Comparison of ENCODE assay signal across 1 cellular context in genomic region chr15:60426870-60427528, GRCh38.
TF ChIP-seq lines count a peak whose summit lies in the region.

No MANE protein-coding gene starts in this region.

TF ChIP-seq in SK-N-SH, 30 proteins besides CTCF, POLR2A, EP300 and RAD21 (continued from another document):
- TF ChIP-seq REST (IDR thresholded peaks at IDR 0.05; ENCODE audit: low read depth, low read length) (no peak), SIN3A (IDR thresholded peaks at IDR 0.05; ENCODE audit: borderline replicate concordance, low read depth, low read length) (no peak), MAX (IDR thresholded peaks at IDR 0.05; ENCODE audit: low read depth) (no peak), GATA2 (CRISPR knock-in tag; IDR thresholded peaks at IDR 0.05) (no peak), RFX5 (IDR thresholded peaks at IDR 0.05; ENCODE audit: low read length) (no peak), YY1 (IDR thresholded peaks at IDR 0.05; ENCODE audit: low read depth) (0 out of 2 replicates have a peak, but pooled peaks have one; percentile 22), MXI1 (IDR thresholded peaks at IDR 0.05; ENCODE audit: low read depth, low read length) (no peak), FOXM1 (IDR thresholded peaks at IDR 0.05; ENCODE audit: low read depth) (no peak), NRF1 (IDR thresholded peaks at IDR 0.05; ENCODE audit: low read depth, low read length) (no peak), NFIC (IDR thresholded peaks at IDR 0.05; ENCODE audit: borderline replicate concordance) (peak; percentile 78), TEAD4 (IDR thresholded peaks at IDR 0.05; ENCODE audit: borderline replicate concordance, insufficient read depth) (no peak), MEF2A (IDR thresholded peaks at IDR 0.05; ENCODE audit: borderline replicate concordance, low read depth) (no peak)
